In genomic region chr5:147037517-147038205, GRCh38 we compare ENCODE assay signal across 12 cellular contexts.
DNase-seq lines count a peak whose midpoint lies in the region; ATAC-seq and TF ChIP-seq lines count a peak whose summit lies in the region.
"Had no signal": no experiment of that assay in that cellular context is flagged by ENCODE, and none has a peak within 500 bp of the region (broad histone marks: within the 10 kb centered on the region; RNA-seq: fewer than 3 reads in every experiment).

No MANE protein-coding gene starts in this region.

- peaks cover 1% of the 10 kb centered on the region for H3K27me3 Mint-ChIP-seq in activated CD4-positive, alpha-beta memory T cell treated with anti-CD3 and anti-CD28 coated beads for 36 hours
- peaks cover 8% of the 10 kb centered on the region for H3K27me3 Mint-ChIP-seq in stimulated activated naive CD8-positive, alpha-beta T cell treated with anti-CD3 and anti-CD28 coated beads, Interleukin-15, amount 100 ng/mL, for 72 hours
- H3K27me3 Mint-ChIP-seq: B cell had no signal

- no peak overlapping the region for H3K4me3 ChIP-seq in AG10803 (ENCODE audit: low read length)
- H3K4me3 ChIP-seq: HAP-1 had no signal

- CTCF ChIA-PET in activated CD4-positive, alpha-beta memory T cell treated with anti-CD3 and anti-CD28 coated beads for 36 hours (lab: Charles Lee), result no interaction called here

- H3K4me1 Mint-ChIP-seq in activated CD4-positive, alpha-beta memory T cell treated with anti-CD3 and anti-CD28 coated beads for 36 hours (ENCODE audit: low read depth), result no peaks in the 10 kb centered on the region
- H3K4me1 Mint-ChIP-seq in stimulated activated naive CD8-positive, alpha-beta T cell treated with anti-CD3 and anti-CD28 coated beads, Interleukin-15, amount 100 ng/mL, for 72 hours, result no peaks in the 10 kb centered on the region
- H3K4me1 Mint-ChIP-seq: B cell had no signal

- no peak overlapping the region for H3K4me3 Mint-ChIP-seq in activated CD4-positive, alpha-beta memory T cell treated with anti-CD3 and anti-CD28 coated beads for 36 hours
- no peak overlapping the region for H3K4me3 Mint-ChIP-seq in stimulated activated naive CD8-positive, alpha-beta T cell treated with anti-CD3 and anti-CD28 coated beads, Interleukin-15, amount 100 ng/mL, for 72 hours
- H3K4me3 Mint-ChIP-seq: B cell had no signal

- POLR2A ChIA-PET in activated CD4-positive, alpha-beta memory T cell treated with anti-CD3 and anti-CD28 coated beads for 36 hours (lab: Charles Lee), result no interaction called here

- DNase-seq in AG10803 (ENCODE audit: low read depth) (peak; percentile 20), T1000 (lab: John Stamatoyannopoulos, UW) (peak; percentile 35), glomerular endothelial cell (ENCODE audit: extremely low read depth, low read depth, low spot score) (peak; percentile 22), SHP77 treated with DMSO at 0.1 percent for 48 hours (lab: John Stamatoyannopoulos, UW) (no peak)
- DNase-seq in activated CD4-positive, alpha-beta memory T cell treated with anti-CD3 and anti-CD28 coated beads for 36 hours, result no peak
- DNase-seq in stimulated activated naive CD8-positive, alpha-beta T cell treated with anti-CD3 and anti-CD28 coated beads, Interleukin-15, amount 100 ng/mL, for 72 hours, result no peak
- DNase-seq: kidney, NCI-H1436 had no signal

- H3K9me3 Mint-ChIP-seq in activated CD4-positive, alpha-beta memory T cell treated with anti-CD3 and anti-CD28 coated beads for 36 hours, result no peaks in the 10 kb centered on the region
- no peaks in the 10 kb centered on the region for H3K9me3 Mint-ChIP-seq in stimulated activated naive CD8-positive, alpha-beta T cell treated with anti-CD3 and anti-CD28 coated beads, Interleukin-15, amount 100 ng/mL, for 72 hours

- H3K27ac Mint-ChIP-seq in activated CD4-positive, alpha-beta memory T cell treated with anti-CD3 and anti-CD28 coated beads for 36 hours, result no peak overlapping the region
- no peak overlapping the region for H3K27ac Mint-ChIP-seq in stimulated activated naive CD8-positive, alpha-beta T cell treated with anti-CD3 and anti-CD28 coated beads, Interleukin-15, amount 100 ng/mL, for 72 hours
- H3K27ac Mint-ChIP-seq: B cell had no signal

- H3K36me3 Mint-ChIP-seq in activated CD4-positive, alpha-beta memory T cell treated with anti-CD3 and anti-CD28 coated beads for 36 hours, result no peaks in the 10 kb centered on the region

- intact Hi-C loops in activated CD4-positive, alpha-beta memory T cell treated with anti-CD3 and anti-CD28 coated beads for 36 hours (cut with micrococcal nuclease), result no loop called here

- ATAC-seq in HG03354 (IDR thresholded peaks at IDR 0.05; ENCODE audit: poor library complexity, severe bottlenecking, unreplicated experiment), result peak; percentile 54
- ATAC-seq in HG02588 (IDR thresholded peaks at IDR 0.05; ENCODE audit: unreplicated experiment), result no peak
- ATAC-seq in stimulated activated naive CD8-positive, alpha-beta T cell treated with anti-CD3 and anti-CD28 coated beads, Interleukin-15, amount 100 ng/mL, for 72 hours, result no peak

- no peak for TF ChIP-seq CTCF in AG10803 (conservative IDR thresholded peaks at IDR 0.05; ENCODE audit: low read length)

Comparison
In these comparisons a context has a peak if more than half of its experiments do, and no peak if none do; other contexts are left out.
1. DNase-seq: peak in AG10803 (single experiment), T1000 (single experiment) and glomerular endothelial cell (single experiment); none in activated CD4-positive, alpha-beta memory T cell treated with anti-CD3 and anti-CD28 coated beads for 36 hours (single experiment), SHP77 treated with DMSO at 0.1 percent for 48 hours (single experiment) and stimulated activated naive CD8-positive, alpha-beta T cell treated with anti-CD3 and anti-CD28 coated beads, Interleukin-15, amount 100 ng/mL, for 72 hours (0 of 2).